Comparison of ENCODE assay signal across 1 cellular context in the genomic region with DNA sequence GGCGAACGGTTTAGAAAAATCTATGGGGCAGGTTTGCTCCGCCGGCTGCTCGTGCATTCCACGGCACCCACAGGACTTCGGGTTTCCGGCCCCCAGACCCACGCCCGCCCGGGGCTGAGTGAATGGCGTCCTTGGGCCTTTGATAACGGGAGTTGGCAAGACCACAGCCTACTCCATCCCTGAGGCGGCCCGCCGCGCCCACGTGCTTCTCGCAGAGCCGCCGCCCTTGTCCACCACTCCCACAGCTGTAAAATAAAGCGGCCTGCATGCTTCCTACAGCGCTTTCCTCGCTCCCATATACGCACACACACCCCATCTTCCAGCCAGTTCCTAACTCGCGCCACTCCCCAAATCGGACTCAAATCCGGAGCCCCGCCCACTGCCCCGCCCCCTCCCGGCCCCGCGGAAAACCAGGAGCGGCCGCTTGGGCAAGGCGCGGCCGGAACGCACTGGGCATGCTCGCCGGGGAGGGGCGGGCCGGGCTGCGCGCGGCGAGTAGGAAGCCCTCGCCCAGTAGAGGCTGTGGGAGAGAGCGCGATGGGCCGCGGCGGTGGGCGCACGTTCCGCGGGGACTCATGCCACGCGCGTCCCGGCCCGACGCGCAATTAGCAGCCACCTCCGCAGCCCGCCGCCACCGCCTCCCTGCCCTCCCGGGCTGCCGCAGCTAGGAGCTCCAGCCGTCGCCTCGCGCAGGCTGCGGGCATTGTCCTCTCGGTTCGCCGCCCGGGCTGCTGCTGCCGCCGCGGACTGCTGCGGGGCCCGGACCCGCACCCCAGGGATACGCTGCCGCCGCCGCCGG.
TF ChIP-seq lines count a peak whose summit lies in the region.

Gene RAP2B, plus strand, starts transcription at position 513 of the 799 bp plus-strand sequence. CDS start 468 bp downstream, outside the sequence.

TF ChIP-seq in HepG2, 621 proteins besides CTCF, POLR2A, EP300 and RAD21 (continued from another document and continues in another):
- TF ChIP-seq, protein P1, sequence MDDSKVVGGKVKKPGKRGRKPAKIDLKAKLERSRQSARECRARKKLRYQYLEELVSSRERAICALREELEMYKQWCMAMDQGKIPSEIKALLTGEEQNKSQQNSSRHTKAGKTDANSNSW (CRISPR knock-in tag; IDR thresholded peaks at IDR 0.05; ENCODE audit: borderline replicate concordance), result peak; percentile 75; the same call in 1 of the 2 replicates
- TF ChIP-seq, protein P2, sequence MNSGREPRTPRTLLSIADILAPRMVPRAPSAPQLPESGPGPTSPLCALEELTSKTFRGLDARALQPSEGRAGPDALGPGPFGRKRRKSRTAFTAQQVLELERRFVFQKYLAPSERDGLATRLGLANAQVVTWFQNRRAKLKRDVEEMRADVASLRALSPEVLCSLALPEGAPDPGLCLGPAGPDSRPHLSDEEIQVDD (CRISPR knock-in tag; IDR thresholded peaks at IDR 0.05; ENCODE audit: borderline replicate concordance), result peak; percentile 95; the same call in 1 of the 2 replicates
- TF ChIP-seq CAMTA2 (CRISPR knock-in tag; IDR thresholded peaks at IDR 0.05; ENCODE audit: borderline replicate concordance), result no peak
- TF ChIP-seq ZNF792 (CRISPR knock-in tag; IDR thresholded peaks at IDR 0.05), result peak; percentile 66
- TF ChIP-seq ZNF713 (CRISPR knock-in tag; IDR thresholded peaks at IDR 0.05), result 0 out of 2 replicates have a peak, but pooled peaks have one; percentile 44
- TF ChIP-seq ZMAT3 (CRISPR knock-in tag; conservative IDR thresholded peaks at IDR 0.05), result no peak; the same call in 1 of the 2 replicates
- peak; percentile 87; the same call in 1 of the 2 replicates for TF ChIP-seq CREB3 (CRISPR knock-in tag; IDR thresholded peaks at IDR 0.05)
- TF ChIP-seq ZNF790 (CRISPR knock-in tag; IDR thresholded peaks at IDR 0.05; ENCODE audit: borderline replicate concordance), result peak; percentile 97
- no peak for TF ChIP-seq ZBTB1 (CRISPR knock-in tag; IDR thresholded peaks at IDR 0.05; ENCODE audit: borderline replicate concordance)
- TF ChIP-seq SP1 (IDR thresholded peaks at IDR 0.05), result no peak; the same call in 1 of the 2 replicates
- TF ChIP-seq SP1 (CRISPR knock-in tag; IDR thresholded peaks at IDR 0.05), result peak; percentile 95
- peak; percentile 95 for TF ChIP-seq ZIK1 (CRISPR knock-in tag; IDR thresholded peaks at IDR 0.05; ENCODE audit: borderline replicate concordance, low read depth)
- peak; percentile 47 for TF ChIP-seq HNRNPLL (IDR thresholded peaks at IDR 0.05; ENCODE audit: low read depth, low read length, poor library complexity, severe bottlenecking)
- TF ChIP-seq TBL1XR1 (IDR thresholded peaks at IDR 0.05; ENCODE audit: borderline replicate concordance, low read length, partially characterized antibody), result peak; percentile 26
- TF ChIP-seq, protein P3, sequence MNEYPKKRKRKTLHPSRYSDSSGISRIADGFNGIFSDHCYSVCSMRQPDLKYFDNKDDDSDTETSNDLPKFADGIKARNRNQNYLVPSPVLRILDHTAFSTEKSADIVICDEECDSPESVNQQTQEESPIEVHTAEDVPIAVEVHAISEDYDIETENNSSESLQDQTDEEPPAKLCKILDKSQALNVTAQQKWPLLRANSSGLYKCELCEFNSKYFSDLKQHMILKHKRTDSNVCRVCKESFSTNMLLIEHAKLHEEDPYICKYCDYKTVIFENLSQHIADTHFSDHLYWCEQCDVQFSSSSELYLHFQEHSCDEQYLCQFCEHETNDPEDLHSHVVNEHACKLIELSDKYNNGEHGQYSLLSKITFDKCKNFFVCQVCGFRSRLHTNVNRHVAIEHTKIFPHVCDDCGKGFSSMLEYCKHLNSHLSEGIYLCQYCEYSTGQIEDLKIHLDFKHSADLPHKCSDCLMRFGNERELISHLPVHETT (CRISPR knock-in tag; conservative IDR thresholded peaks at IDR 0.05), result peak; percentile 49; the same call in 1 of the 2 replicates
- TF ChIP-seq MYC (CRISPR knock-in tag; IDR thresholded peaks at IDR 0.05; ENCODE audit: borderline replicate concordance), result peak; percentile 61; the same call in 1 of the 2 replicates
- TF ChIP-seq ZNF251 (CRISPR knock-in tag; IDR thresholded peaks at IDR 0.05), result 0 out of 2 replicates have a peak, but pooled peaks have one; percentile 47
- TF ChIP-seq SRSF1 (optimal IDR thresholded peaks at IDR 0.05; ENCODE audit: low read depth, low read length), result peak; percentile 16
- TF ChIP-seq, protein P4, sequence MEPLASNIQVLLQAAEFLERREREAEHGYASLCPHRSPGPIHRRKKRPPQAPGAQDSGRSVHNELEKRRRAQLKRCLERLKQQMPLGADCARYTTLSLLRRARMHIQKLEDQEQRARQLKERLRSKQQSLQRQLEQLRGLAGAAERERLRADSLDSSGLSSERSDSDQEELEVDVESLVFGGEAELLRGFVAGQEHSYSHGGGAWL (CRISPR knock-in tag; IDR thresholded peaks at IDR 0.05), result peak; percentile 83
- no peak for TF ChIP-seq ZC3H4 (CRISPR knock-in tag; IDR thresholded peaks at IDR 0.05; ENCODE audit: borderline replicate concordance)
- TF ChIP-seq CERS6 (CRISPR knock-in tag; IDR thresholded peaks at IDR 0.05), result peak; percentile 92
- TF ChIP-seq ATM (IDR thresholded peaks at IDR 0.05; ENCODE audit: borderline replicate concordance), result no peak
- peak; percentile 42; the same call in 1 of the 2 replicates for TF ChIP-seq ESRRA (CRISPR knock-in tag; IDR thresholded peaks at IDR 0.05; ENCODE audit: low read depth)
- peak; percentile 81; the same call in 1 of the 2 replicates for TF ChIP-seq ZBTB8A (CRISPR knock-in tag; IDR thresholded peaks at IDR 0.05; ENCODE audit: borderline replicate concordance, low read depth)
- TF ChIP-seq MED1 (CRISPR knock-in tag; IDR thresholded peaks at IDR 0.05), result peak; percentile 79
- TF ChIP-seq, protein P5, sequence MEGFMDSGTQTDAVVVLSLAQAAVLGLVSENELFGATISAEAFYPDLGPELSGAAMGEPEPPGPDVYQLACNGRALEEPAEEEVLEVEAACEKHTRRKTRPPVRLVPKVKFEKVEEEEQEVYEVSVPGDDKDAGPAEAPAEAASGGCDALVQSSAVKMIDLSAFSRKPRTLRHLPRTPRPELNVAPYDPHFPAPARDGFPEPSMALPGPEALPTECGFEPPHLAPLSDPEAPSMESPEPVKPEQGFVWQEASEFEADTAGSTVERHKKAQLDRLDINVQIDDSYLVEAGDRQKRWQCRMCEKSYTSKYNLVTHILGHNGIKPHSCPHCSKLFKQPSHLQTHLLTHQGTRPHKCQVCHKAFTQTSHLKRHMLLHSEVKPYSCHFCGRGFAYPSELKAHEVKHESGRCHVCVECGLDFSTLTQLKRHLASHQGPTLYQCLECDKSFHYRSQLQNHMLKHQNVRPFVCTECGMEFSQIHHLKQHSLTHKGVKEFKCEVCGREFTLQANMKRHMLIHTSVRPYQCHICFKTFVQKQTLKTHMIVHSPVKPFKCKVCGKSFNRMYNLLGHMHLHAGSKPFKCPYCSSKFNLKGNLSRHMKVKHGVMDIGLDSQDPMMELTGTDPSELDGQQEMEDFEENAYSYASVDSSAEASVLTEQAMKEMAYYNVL (CRISPR knock-in tag; IDR thresholded peaks at IDR 0.05; ENCODE audit: borderline replicate concordance), result peak; percentile 7; the same call in 1 of the 2 replicates
- TF ChIP-seq, protein P6, sequence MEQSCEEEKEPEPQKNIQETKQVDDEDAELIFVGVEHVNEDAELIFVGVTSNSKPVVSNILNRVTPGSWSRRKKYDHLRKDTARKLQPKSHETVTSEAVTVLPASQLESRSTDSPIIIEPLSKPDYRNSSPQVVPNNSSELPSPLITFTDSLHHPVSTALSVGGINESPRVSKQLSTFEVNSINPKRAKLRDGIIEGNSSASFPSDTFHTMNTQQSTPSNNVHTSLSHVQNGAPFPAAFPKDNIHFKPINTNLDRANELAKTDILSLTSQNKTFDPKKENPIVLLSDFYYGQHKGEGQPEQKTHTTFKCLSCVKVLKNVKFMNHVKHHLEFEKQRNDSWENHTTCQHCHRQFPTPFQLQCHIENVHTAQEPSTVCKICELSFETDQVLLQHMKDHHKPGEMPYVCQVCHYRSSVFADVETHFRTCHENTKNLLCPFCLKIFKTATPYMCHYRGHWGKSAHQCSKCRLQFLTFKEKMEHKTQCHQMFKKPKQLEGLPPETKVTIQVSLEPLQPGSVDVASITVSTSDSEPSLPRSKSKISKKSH (CRISPR knock-in tag; IDR thresholded peaks at IDR 0.05; ENCODE audit: borderline replicate concordance), result peak; percentile 37; the same call in 1 of the 2 replicates
- TF ChIP-seq HOXA3 (CRISPR knock-in tag; IDR thresholded peaks at IDR 0.05), result peak; percentile 78
- peak; percentile 85 for TF ChIP-seq MAZ (IDR thresholded peaks at IDR 0.05; ENCODE audit: borderline replicate concordance, low read depth, low read length)
- peak; percentile 88 for TF ChIP-seq MAZ (CRISPR knock-in tag; IDR thresholded peaks at IDR 0.05; ENCODE audit: low read depth)
- TF ChIP-seq SP5 (CRISPR knock-in tag; IDR thresholded peaks at IDR 0.05; ENCODE audit: borderline replicate concordance, low read depth), result peak; percentile 87
- TF ChIP-seq ZBTB10 (CRISPR knock-in tag; IDR thresholded peaks at IDR 0.05; ENCODE audit: borderline replicate concordance), result peak; percentile 74; the same call in 1 of the 2 replicates
- peak; percentile 49; the same call in 1 of the 2 replicates for TF ChIP-seq ZNF230 (CRISPR knock-in tag; IDR thresholded peaks at IDR 0.05)
- TF ChIP-seq RARA (CRISPR knock-in tag; IDR thresholded peaks at IDR 0.05), result peak; percentile 59; the same call in 1 of the 2 replicates
- peak; percentile 85 for TF ChIP-seq UBTF (CRISPR knock-in tag; IDR thresholded peaks at IDR 0.05)
- TF ChIP-seq HBP1 (CRISPR knock-in tag; IDR thresholded peaks at IDR 0.05; ENCODE audit: low read depth), result 0 out of 2 replicates have a peak, but pooled peaks have one; percentile 54
- no peak for TF ChIP-seq YEATS2 (CRISPR knock-in tag; IDR thresholded peaks at IDR 0.05; ENCODE audit: borderline replicate concordance)
